ENCODE assay signal across 8 cellular contexts in the genomic region with DNA sequence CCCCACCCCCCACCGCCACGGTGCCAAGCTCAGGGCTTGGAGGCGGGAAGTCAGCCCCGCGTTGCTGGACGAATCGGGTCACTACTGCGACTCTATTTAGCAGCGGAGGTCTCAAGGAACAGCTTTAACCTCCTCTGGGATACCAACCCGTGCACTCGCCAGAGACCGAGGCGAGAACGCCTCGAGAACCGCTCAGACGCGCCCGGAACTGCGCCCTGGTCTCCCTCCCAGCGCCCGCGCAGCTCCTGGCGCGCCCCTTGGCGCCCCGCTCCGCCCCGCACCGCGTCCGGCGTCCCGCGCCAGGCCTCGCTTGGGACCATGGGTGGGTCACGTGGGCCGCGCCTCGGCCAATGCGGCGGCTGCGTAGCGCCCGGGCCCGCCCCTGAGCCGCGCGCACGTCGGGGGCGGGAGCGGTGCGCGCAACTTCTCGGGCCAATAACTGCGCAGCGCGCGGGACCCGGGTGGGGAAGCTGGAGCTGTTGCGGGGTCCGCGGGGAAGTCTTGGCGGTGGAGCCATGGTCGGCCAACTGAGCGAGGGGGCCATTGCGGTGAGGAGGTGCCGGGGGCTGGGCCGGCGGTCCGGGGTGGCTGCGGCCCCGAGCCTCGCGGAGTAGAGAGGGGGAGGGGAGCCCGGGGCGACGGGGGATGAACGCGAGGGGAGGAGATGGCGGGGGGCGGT. TPM values are rescaled to one million over a fixed set of nuclear protein-coding genes. Genes with fewer than 3 reads are reported as not detected.
A peak's percentile ranks its signal among the peaks of the same experiment; 100 is the strongest.
DNase-seq lines count a peak whose midpoint lies in the region; ATAC-seq, FAIRE-seq and TF ChIP-seq lines count a peak whose summit lies in the region.

Gene RPA1 (plus strand): TSS at position 427 of the 679 bp plus-strand sequence. CDS start 89 bp downstream, at position 516.
Gene SMYD4 (minus strand): TSS at position 324 of the 679 bp plus-strand sequence. CDS start 1,908 bp downstream, outside the sequence.

- DNase-seq in NCI-H1694 (lab: John Stamatoyannopoulos, UW), result peak; percentile 69
- DNase-seq in T-helper 9 cell, result peak; percentile 83
- peak; percentile 74 for DNase-seq in astrocyte (ENCODE audit: low read depth)
- peak; percentile 34 to 94 (median 81) for DNase-seq in hypothalamus (lab: John Stamatoyannopoulos, UW)
- peak; percentile 94 for DNase-seq in retina
- DNase-seq in cortex of kidney (lab: John Stamatoyannopoulos, UW), result no peak

- H3K27ac Mint-ChIP-seq in astrocyte (ENCODE audit: unreplicated experiment), result peak within 1 kb of the TSS; percentile 55

- H3K9me3 Mint-ChIP-seq in astrocyte (ENCODE audit: unreplicated experiment), result no peaks in the 10 kb centered on the region

- peaks cover 5% of the 10 kb centered on the region for H3K4me1 Mint-ChIP-seq in astrocyte (ENCODE audit: low read depth, unreplicated experiment)

- no peak for TF ChIP-seq CTCF in astrocyte (IDR thresholded peaks at IDR 0.05; ENCODE audit: insufficient read depth, low read depth, low read length)

- H3K9me3 ChIP-seq in astrocyte (ENCODE audit: insufficient read depth, low read depth, low read length), result no peaks in the 10 kb centered on the region

- no peak for FAIRE-seq in astrocyte (lab: Jason Lieb, UNC)

- peak within 1 kb of the TSS; percentile 94 for H2AFZ ChIP-seq in astrocyte (ENCODE audit: low read depth, low read length)

- H3K4me3 ChIP-seq in astrocyte (ENCODE audit: insufficient read depth, low read depth, low read length), result peak within 1 kb of the TSS; percentile 86

- ATAC-seq in GM18498 (IDR thresholded peaks at IDR 0.05; ENCODE audit: unreplicated experiment), result peak; percentile 91
- peak; percentile 77 for ATAC-seq in HG02840 (IDR thresholded peaks at IDR 0.05; ENCODE audit: low FRiP score, unreplicated experiment)

- H3K79me2 ChIP-seq in astrocyte (ENCODE audit: insufficient read depth, low read length), result peaks cover 55% of the 10 kb centered on the region

- peak within 1 kb of the TSS; percentile 99 for H3K4me2 ChIP-seq in astrocyte (ENCODE audit: low read length)

- no peaks in the 10 kb centered on the region for H3K27me3 Mint-ChIP-seq in astrocyte (ENCODE audit: low read depth, unreplicated experiment)

- peaks cover 2% of the 10 kb centered on the region for H3K36me3 Mint-ChIP-seq in astrocyte (ENCODE audit: low read depth, unreplicated experiment)

- H3K4me1 ChIP-seq in astrocyte (ENCODE audit: insufficient read depth, low read length), result peaks cover 10% of the 10 kb centered on the region

- H3K27ac ChIP-seq in astrocyte (ENCODE audit: low read depth, low read length), result peak within 1 kb of the TSS; percentile 67

- peak within 1 kb of the TSS; percentile 85 for H3K9ac ChIP-seq in astrocyte (ENCODE audit: low read length)

- H3K4me3 Mint-ChIP-seq in astrocyte (ENCODE audit: unreplicated experiment), result peak within 1 kb of the TSS; percentile 92

- peaks cover 7% of the 10 kb centered on the region for H4K20me1 ChIP-seq in astrocyte (ENCODE audit: insufficient read depth, low read length)

- no peaks in the 10 kb centered on the region for H3K27me3 ChIP-seq in astrocyte (ENCODE audit: insufficient read depth, low read length)

- no peaks in the 10 kb centered on the region for H3K36me3 ChIP-seq in astrocyte (ENCODE audit: insufficient read depth, low read length)

RNA-seq across cellular contexts. Expression of gene RPA1, which starts in this region (rescaled TPM):
- total RNA-seq in astrocyte, result 62.6 and 68.8 TPM in 2 replicates

RNA-seq across cellular contexts. Expression of gene SMYD4, which starts in this region (rescaled TPM):
- 8.6 and 10.7 TPM in 2 replicates for total RNA-seq in astrocyte
